Comparison of ENCODE assay signal across 22 cellular contexts in the genomic region with DNA sequence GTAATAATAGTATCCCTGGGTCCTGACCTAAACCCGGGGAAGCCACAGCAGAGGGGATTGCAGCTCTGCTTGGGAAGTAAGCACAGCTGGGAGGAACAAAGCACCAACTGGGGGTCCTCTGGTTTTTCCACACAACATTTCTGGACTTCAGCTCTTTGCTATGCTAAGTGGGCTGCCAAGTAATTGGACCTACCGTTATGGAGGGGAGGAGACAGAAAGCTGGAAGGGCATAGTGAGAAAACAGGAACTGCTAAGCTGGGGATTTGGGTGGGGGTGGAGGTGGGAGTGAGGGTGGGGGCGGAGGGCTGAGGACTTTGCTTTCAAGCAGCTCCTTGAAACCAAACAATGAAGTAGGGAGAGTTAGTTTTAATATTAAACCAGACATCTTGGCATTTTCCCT.
DNase-seq lines count a peak whose midpoint lies in the region; ATAC-seq, FAIRE-seq and TF ChIP-seq lines count a peak whose summit lies in the region.
"Had no signal": no experiment of that assay in that cellular context is flagged by ENCODE, and none has a peak within 500 bp of the region (broad histone marks: within the 10 kb centered on the region; RNA-seq: fewer than 3 reads in every experiment).

No MANE protein-coding gene starts in this region.

- no peak overlapping the region for H2BK20ac ChIP-seq in H1 (ENCODE audit: low read length)

- H3K36me3 ChIP-seq in GM23338 (ENCODE audit: insufficient read depth) = no peaks in the 10 kb centered on the region
- no peaks in the 10 kb centered on the region for H3K36me3 ChIP-seq in HUES6 (ENCODE audit: control insufficient read depth, insufficient read depth, low read length)
- H3K36me3 ChIP-seq in H1 (ENCODE audit: control insufficient read depth in 2 of 4, insufficient read depth in 4 of 4, low read length in 3 of 4) = no peaks in the 10 kb centered on the region
- H3K36me3 ChIP-seq in mesendoderm (ENCODE audit: control insufficient read depth, insufficient read depth, low read length) = no peaks in the 10 kb centered on the region
- H3K36me3 ChIP-seq: BLaER1 treated with 17β-estradiol and CSF1 and Interleukin-3, amounts not matched to agents 10 nM and 100 nM had no signal

- no peak overlapping the region for H4K91ac ChIP-seq in H1 (replicated peaks; ENCODE audit: insufficient read length, low read length)

- no peaks in the 10 kb centered on the region for H3K36me3 Mint-ChIP-seq in GM23338 (ENCODE audit: low read depth)
- no peaks in the 10 kb centered on the region for H3K36me3 Mint-ChIP-seq in activated naive CD8-positive, alpha-beta T cell treated with anti-CD3 and anti-CD28 coated beads for 36 hours
- H3K36me3 Mint-ChIP-seq: T-cell had no signal

- H3K9ac ChIP-seq in HUES6 (ENCODE audit: low read length) (peak overlapping the region; percentile 72), H1 (replicated peaks in 1 of 4; ENCODE audit: extremely low read depth in 1 of 4, low read depth in 3 of 4, low read length in 3 of 4) (no peak overlapping the region), mesendoderm (ENCODE audit: low read length) (peak overlapping the region; percentile 32)
- H3K9ac ChIP-seq: BLaER1 treated with 17β-estradiol and CSF1 and Interleukin-3, amounts not matched to agents 10 nM and 100 nM; SK-N-SH had no signal

- TF ChIP-seq CTCF in GM23338 (conservative IDR thresholded peaks at IDR 0.05; ENCODE audit: low read depth in 2 of 2) (no peak), H1 (IDR thresholded peaks at IDR 0.05; ENCODE audit: control extremely low read depth in 1 of 3, insufficient read depth in 1 of 3, low read depth in 1 of 3, low read length in 3 of 3) (no peak)

- H3K27me3 ChIP-seq in GM23338 (ENCODE audit: insufficient read depth) (no peaks in the 10 kb centered on the region), HUES6 (ENCODE audit: control insufficient read depth, insufficient read depth, low read length) (no peaks in the 10 kb centered on the region), H1 (replicated peaks in 1 of 4; ENCODE audit: control insufficient read depth in 3 of 4, extremely low read depth in 1 of 4, insufficient read depth in 3 of 4, low read length in 3 of 4) (no peaks in the 10 kb centered on the region), mesendoderm (ENCODE audit: insufficient read depth, low read length, poor library complexity) (no peaks in the 10 kb centered on the region)

- H3K27me3 Mint-ChIP-seq in GM23338 (ENCODE audit: insufficient read depth, low read depth, poor library complexity) = peaks cover 1% of the 10 kb centered on the region
- no peaks in the 10 kb centered on the region for H3K27me3 Mint-ChIP-seq in activated naive CD8-positive, alpha-beta T cell treated with anti-CD3 and anti-CD28 coated beads for 36 hours

- H3K4ac ChIP-seq in H1 (replicated peaks; ENCODE audit: insufficient read length, low read depth, low read length) (no peak overlapping the region), mesendoderm (ENCODE audit: low read depth, low read length) (peak overlapping the region; percentile 94)

- CTCF ChIA-PET in H1 (lab: Charles Lee; ENCODE audit: partially characterized antibody) = interaction anchor here (1.0 to 1.8 kb wide), 3 partner anchors 12 to 176 kb away, joined by 3 to 9 read pairs (median 4); no protein-coding TSS in a partner anchor

- no peak overlapping the region; the same call in 1 of the 2 replicates for H3K27ac Mint-ChIP-seq in GM23338
- no peak overlapping the region for H3K27ac Mint-ChIP-seq in activated naive CD8-positive, alpha-beta T cell treated with anti-CD3 and anti-CD28 coated beads for 36 hours
- H3K27ac Mint-ChIP-seq: T-cell had no signal

- H3K4me3 ChIP-seq in GM23338 (no peak overlapping the region), HUES6 (ENCODE audit: low read depth, low read length) (peak overlapping the region; percentile 22; the same call in 1 of the 2 replicates), H1 (ENCODE audit: extremely low read depth in 1 of 4, insufficient read depth in 2 of 4, low read depth in 3 of 4, low read length in 4 of 4) (0 out of 8 replicates have a peak overlapping the region, but pooled peaks of 1 of the 4 experiments have one; percentile 35), mesendoderm (ENCODE audit: low read length) (no peak overlapping the region)
- H3K4me3 ChIP-seq: BLaER1 treated with 17β-estradiol and CSF1 and Interleukin-3, amounts not matched to agents 10 nM and 100 nM had no signal

- POLR2A ChIA-PET in H1 (lab: Charles Lee; ENCODE audit: partially characterized antibody) = interaction anchor here (1.3 to 1.8 kb wide), 3 partner anchors 9 to 186 kb away, joined by 3 to 9 read pairs (median 3); no protein-coding TSS in a partner anchor

- H4K5ac ChIP-seq in H1 (ENCODE audit: insufficient read length, low read depth, low read length) (no peak overlapping the region), mesendoderm (ENCODE audit: low read length) (no peak overlapping the region)

- H3F3A ChIP-seq in GM23338 (replicated peaks; ENCODE audit: low read depth) = no peaks in the 10 kb centered on the region

- H3K23ac ChIP-seq in H1 (ENCODE audit: insufficient read length) = no peak overlapping the region
- H3K23ac ChIP-seq in mesendoderm (ENCODE audit: low read length) = no peak overlapping the region

- ATAC-seq in GM23338 (peak; percentile 49), HG02840 (IDR thresholded peaks at IDR 0.05; ENCODE audit: low FRiP score, unreplicated experiment) (no peak), HG03159 (IDR thresholded peaks at IDR 0.05; ENCODE audit: unreplicated experiment) (no peak)
- ATAC-seq: PC-3, T-cell had no signal

- H2BK5ac ChIP-seq in H1 (ENCODE audit: low read depth, low read length) = peak overlapping the region; percentile 35; the same call in 1 of the 2 replicates
- peak overlapping the region; percentile 67 for H2BK5ac ChIP-seq in mesendoderm (ENCODE audit: low read length)

- H2AK5ac ChIP-seq in H1 (ENCODE audit: low read depth, low read length) = no peak overlapping the region
- no peak overlapping the region for H2AK5ac ChIP-seq in mesendoderm (ENCODE audit: low read length)

- TF ChIP-seq EP300 in H1 (IDR thresholded peaks at IDR 0.05; ENCODE audit: borderline replicate concordance in 1 of 2, low read depth in 2 of 2, low read length in 2 of 2) = peak in 1 of 2 experiments; percentile 45; a peak in 1 of 3 replicates

- H3K56ac ChIP-seq in H1 (replicated peaks; ENCODE audit: insufficient read length, low read depth, low read length) (no peak overlapping the region), mesendoderm (ENCODE audit: low read length) (peak overlapping the region; percentile 78)

- H3K4me2 ChIP-seq in GM23338 (peak overlapping the region; percentile 69; the same call in 1 of the 2 replicates), H1 (ENCODE audit: insufficient read depth in 1 of 2, low read depth in 2 of 2, low read length in 2 of 2) (peak overlapping the region; percentile 57; a peak in 3 of 4 replicates), mesendoderm (ENCODE audit: low read length) (no peak overlapping the region)
- H3K4me2 ChIP-seq: BLaER1 treated with 17β-estradiol and CSF1 and Interleukin-3, amounts not matched to agents 10 nM and 100 nM; SK-N-SH had no signal

- H3K79me1 ChIP-seq in H1 (ENCODE audit: low read depth, low read length) (no peaks in the 10 kb centered on the region), mesendoderm (ENCODE audit: low read length) (no peaks in the 10 kb centered on the region)

- no peak overlapping the region for H2AFZ ChIP-seq in GM23338
- no peak overlapping the region for H2AFZ ChIP-seq in H1 (ENCODE audit: low read length)

- H3K27ac ChIP-seq in GM23338 (ENCODE audit: low read depth) (peak overlapping the region; percentile 79), HUES6 (ENCODE audit: low read depth, low read length) (peak overlapping the region; percentile 80; the same call in 1 of the 2 replicates), H1 (ENCODE audit: low read depth, low read length) (no peak overlapping the region; the same call in 1 of the 2 replicates), mesendoderm (ENCODE audit: low read depth, low read length) (peak overlapping the region; percentile 83)
- H3K27ac ChIP-seq: BLaER1 treated with 17β-estradiol and CSF1 and Interleukin-3, amounts not matched to agents 10 nM and 100 nM had no signal

- H2BK15ac ChIP-seq in H1 (ENCODE audit: low read length) = no peak overlapping the region
- no peak overlapping the region for H2BK15ac ChIP-seq in mesendoderm (replicated peaks; ENCODE audit: low read depth)

- TF ChIP-seq RAD21 in H1 (IDR thresholded peaks at IDR 0.05 in 1 of 2, conservative IDR thresholded peaks at IDR 0.05 in 1 of 2; ENCODE audit: low read depth in 2 of 2, low read length in 2 of 2) = no peak

- FAIRE-seq in H1 (lab: Jason Lieb, UNC) = no peak
- FAIRE-seq: D721Med had no signal

- H2BK120ac ChIP-seq in H1 (replicated peaks; ENCODE audit: low read depth, low read length) = no peak overlapping the region
- peak overlapping the region; percentile 85 for H2BK120ac ChIP-seq in mesendoderm (ENCODE audit: low read depth, low read length)

- H3K23me2 ChIP-seq in H1 (ENCODE audit: low read depth, low read length) = no peaks in the 10 kb centered on the region

- DNase-seq in GM23338 (ENCODE audit: low spot score) (peak; percentile 23), H1 (ENCODE audit: low read depth in 1 of 2, low spot score in 2 of 2) (no peak), mesendoderm (peak; percentile 59)
- DNase-seq in activated naive CD8-positive, alpha-beta T cell treated with anti-CD3 and anti-CD28 coated beads for 36 hours = no peak
- DNase-seq: DND-41, GF-D8, GOT3, MM.1S, NCI-H1105, NCI-H1694 treated with DMSO at 0.1 percent for 48 hours, NCI-H2227 treated with DMSO at 0.1 percent for 48 hours, NCI-H510A treated with DMSO at 0.1 percent for 48 hours, PC-3, RPMI8226, SHP77 treated with DMSO at 0.1 percent for 48 hours, SK-N-SH, T-cell had no signal

- H4K8ac ChIP-seq in H1 (ENCODE audit: extremely low read depth, insufficient read depth, low read length) (no peak overlapping the region), mesendoderm (ENCODE audit: low read depth, low read length) (peak overlapping the region; percentile 86)

- no peaks in the 10 kb centered on the region; the same call in 1 of the 2 replicates for H3K9me2 ChIP-seq in GM23338 (ENCODE audit: insufficient read depth)
- H3K9me2 ChIP-seq: SK-N-SH had no signal

- H3K14ac ChIP-seq in H1 (ENCODE audit: insufficient read length) = no peak overlapping the region

- no peak overlapping the region for H2BK12ac ChIP-seq in H1 (ENCODE audit: low read depth, low read length)

- H3K4me3 Mint-ChIP-seq in GM23338 = no peak overlapping the region
- H3K4me3 Mint-ChIP-seq in activated naive CD8-positive, alpha-beta T cell treated with anti-CD3 and anti-CD28 coated beads for 36 hours = no peak overlapping the region
- H3K4me3 Mint-ChIP-seq: T-cell had no signal

- 30% methylated on average over 1 of the region's 3 CpGs; no CpG with 5 or more reads in 1 of the 2 experiments for WGBS in H1 (ENCODE audit: extremely low coverage in 1 of 2, insufficient coverage in 1 of 2, insufficient read length in 1 of 2, insufficient replicate concordance in 2 of 2, low coverage in 1 of 2, low lambda C conversion rate in 2 of 2, missing lambda C conversion rate in 1 of 2), 2 experiments
- no CpG with 5 or more reads among the region's 3 CpGs for WGBS in mesendoderm (ENCODE audit: extremely low coverage, insufficient coverage, low lambda C conversion rate)

- peaks cover 49% of the 10 kb centered on the region for H3K4me1 Mint-ChIP-seq in GM23338
- H3K4me1 Mint-ChIP-seq in activated naive CD8-positive, alpha-beta T cell treated with anti-CD3 and anti-CD28 coated beads for 36 hours = no peaks in the 10 kb centered on the region
- H3K4me1 Mint-ChIP-seq: T-cell had no signal

- no peaks in the 10 kb centered on the region for H3K9me3 Mint-ChIP-seq in GM23338
- no peaks in the 10 kb centered on the region for H3K9me3 Mint-ChIP-seq in activated naive CD8-positive, alpha-beta T cell treated with anti-CD3 and anti-CD28 coated beads for 36 hours
- H3K9me3 Mint-ChIP-seq: T-cell had no signal

- H4K20me1 ChIP-seq in GM23338 (replicated peaks; ENCODE audit: insufficient read depth) (no peaks in the 10 kb centered on the region), H1 (replicated peaks in 1 of 2; ENCODE audit: control insufficient read depth in 1 of 2, insufficient read depth in 2 of 2, low read length in 2 of 2) (no peaks in the 10 kb centered on the region)

- H3K18ac ChIP-seq in H1 (ENCODE audit: extremely low read depth, low read length) (no peak overlapping the region), mesendoderm (ENCODE audit: low read length) (peak overlapping the region; percentile 95)

- H3K79me2 ChIP-seq in GM23338 (replicated peaks; ENCODE audit: insufficient read depth) = no peaks in the 10 kb centered on the region
- H3K79me2 ChIP-seq in H1 (ENCODE audit: control insufficient read depth in 1 of 2, insufficient read depth in 2 of 2, low read length in 2 of 2) = no peaks in the 10 kb centered on the region
- H3K79me2 ChIP-seq in mesendoderm (ENCODE audit: control insufficient read depth, insufficient read depth, low read length) = no peaks in the 10 kb centered on the region

- no peaks in the 10 kb centered on the region for H3K9me3 ChIP-seq in HUES6 (ENCODE audit: control insufficient read depth, insufficient read depth, low read depth, low read length)
- no peaks in the 10 kb centered on the region for H3K9me3 ChIP-seq in H1 (ENCODE audit: insufficient read depth in 2 of 2, low read depth in 1 of 2, low read length in 1 of 2)
- H3K9me3 ChIP-seq: BLaER1 treated with 17β-estradiol and CSF1 and Interleukin-3, amounts not matched to agents 10 nM and 100 nM; SK-N-SH had no signal

- no peak for TF ChIP-seq POLR2A in H1 (IDR thresholded peaks at IDR 0.05; ENCODE audit: control extremely low read depth in 1 of 2, low read depth in 2 of 2, low read length in 2 of 2)

- peaks cover 50% of the 10 kb centered on the region for H3K4me1 ChIP-seq in GM23338 (ENCODE audit: insufficient read depth)
- peaks cover 63% of the 10 kb centered on the region for H3K4me1 ChIP-seq in HUES6 (ENCODE audit: control insufficient read depth, insufficient read depth, low read length)
- H3K4me1 ChIP-seq in H1 (replicated peaks in 1 of 4; ENCODE audit: control insufficient read depth in 3 of 4, insufficient read depth in 4 of 4, low read length in 3 of 4) = peaks cover 2 to 30% (median 13%) of the 10 kb centered on the region in 4 experiments; a peak in 4 of 7 replicates
- peaks cover 7% of the 10 kb centered on the region for H3K4me1 ChIP-seq in mesendoderm (ENCODE audit: control insufficient read depth, low read depth, low read length)
- H3K4me1 ChIP-seq: BLaER1 treated with 17β-estradiol and CSF1 and Interleukin-3, amounts not matched to agents 10 nM and 100 nM had no signal

Comparison
In these comparisons a context has a peak if more than half of its experiments do, and no peak if none do; other contexts are left out.
1. DNase-seq: peak in GM23338 (single experiment) and mesendoderm (single experiment); none in H1 (0 of 2) and activated naive CD8-positive, alpha-beta T cell treated with anti-CD3 and anti-CD28 coated beads for 36 hours (single experiment).
2. H3K9ac ChIP-seq: peak in HUES6 (single experiment) and mesendoderm (single experiment); none in H1 (0 of 4).